8 cellular contexts compared by ENCODE assay signal in genomic region chr18:45967007-45967706, GRCh38. TPM values are rescaled to one million over a fixed set of nuclear protein-coding genes. Genes with fewer than 3 reads are reported as not detected.
DNase-seq lines count a peak whose midpoint lies in the region; ATAC-seq lines count a peak whose summit lies in the region.

Gene EPG5 (minus strand): TSS chr18:45967329. CDS start chr18:45967239, 90 bp downstream.

- H3K27ac ChIP-seq in effector memory CD4-positive, alpha-beta T cell (ENCODE audit: insufficient read depth, low read length, poor library complexity, severe bottlenecking), result peak within 1 kb of the TSS; percentile 83

- peak; percentile 90 for ATAC-seq in GM21360 (IDR thresholded peaks at IDR 0.05; ENCODE audit: unreplicated experiment)

- H3K4me3 ChIP-seq in effector memory CD4-positive, alpha-beta T cell (ENCODE audit: insufficient read depth, low read depth, low read length, poor library complexity, severe bottlenecking), result peak within 1 kb of the TSS; percentile 84

- H3K36me3 ChIP-seq in effector memory CD4-positive, alpha-beta T cell (ENCODE audit: control insufficient read depth, insufficient read depth, low read length), result no peaks in the 10 kb centered on the region

- DNase-seq in COLO829 (ENCODE audit: low spot score) (peak; percentile 73), HT-29 (ENCODE audit: low spot score) (peak; percentile 87), lung microvascular endothelial cell (ENCODE audit: low read depth in 2 of 2) (peak; percentile 96)
- peak; percentile 84 for DNase-seq in NK-92 treated with Interleukin-12 subunit alpha and Interleukin-12 subunit beta, amount 100 ng/mL, for 24 hours (lab: John Stamatoyannopoulos, UW)
- peak; percentile 95 for DNase-seq in activated CD8-positive, alpha-beta memory T cell treated with anti-CD3 and anti-CD28 coated beads for 24 hours
- peak; percentile 83 to 91 (median 89) for DNase-seq in effector memory CD4-positive, alpha-beta T cell
- peak; percentile 83 to 87 (median 86) for DNase-seq in stimulated activated CD4-positive, alpha-beta T cell treated with anti-CD3 and anti-CD28 coated beads, TNF-alpha, amount 100 ng/mL, for 4 hours (ENCODE audit: low read depth in 3 of 3)

- H3K4me1 ChIP-seq in effector memory CD4-positive, alpha-beta T cell (ENCODE audit: control insufficient read depth, insufficient read depth, low read length, poor library complexity, severe bottlenecking), result peaks cover 19% of the 10 kb centered on the region

- H3K27me3 ChIP-seq in effector memory CD4-positive, alpha-beta T cell (replicated peaks; ENCODE audit: control insufficient read depth, insufficient read depth, low read length, poor library complexity, severe bottlenecking), result no peaks in the 10 kb centered on the region

- no peaks in the 10 kb centered on the region for H3K9me3 ChIP-seq in effector memory CD4-positive, alpha-beta T cell (ENCODE audit: control insufficient read depth, low read length)

RNA-seq across cellular contexts. Expression of gene EPG5, which starts in this region (rescaled TPM):
- 4.5 and 6.6 TPM in 2 replicates for total RNA-seq in HT-29 (2014; rRNA removed; shearing (Covaris generic))
- total RNA-seq in lung microvascular endothelial cell, result 8.9 and 12.1 TPM in 2 replicates

Comparison
In these comparisons a context has a peak if more than half of its experiments do, and no peak if none do; other contexts are left out.
1. Peak in every context shown above with its lines: DNase-seq, ATAC-seq, H3K4me3 ChIP-seq and H3K27ac ChIP-seq.